ENCODE assay signal across 8 cellular contexts in genomic region chr4:9152182-9153007, GRCh38. TPM values are rescaled to one million over a fixed set of nuclear protein-coding genes. Genes with fewer than 3 reads are reported as not detected.
A peak's percentile ranks its signal among the peaks of the same experiment; 100 is the strongest.
DNase-seq lines count a peak whose midpoint lies in the region; ATAC-seq, FAIRE-seq and TF ChIP-seq lines count a peak whose summit lies in the region.
"Not testable (repeated sequence)": the region's sequence is repeated elsewhere in the genome, so short reads cannot be mapped to it uniquely, and the experiment has no call there.

No MANE protein-coding gene starts in this region.

- peak; percentile 89 to 95 (median 94) for DNase-seq in CD8-positive, alpha-beta memory T cell
- DNase-seq in HCEC 1CT, result peak; percentile 82
- DNase-seq in NCI-H2107 (lab: John Stamatoyannopoulos, UW), result peak; percentile 2
- peak; percentile 97 for DNase-seq in WERI-Rb-1
- peak; percentile 88 for DNase-seq in astrocyte (ENCODE audit: low read depth)
- peak; percentile 89 for DNase-seq in glomerular visceral epithelial cell (ENCODE audit: extremely low spot score)
- DNase-seq in natural killer cell, result peak; percentile 92
- DNase-seq in stimulated activated CD8-positive, alpha-beta memory T cell treated with anti-CD3 and anti-CD28 coated beads, Interleukin-2, amount 100 ng/mL, for 1 hour (ENCODE audit: low read depth in 2 of 2), result peak; percentile 88 to 90

- CTCF ChIA-PET in CD8-positive, alpha-beta memory T cell (lab: Charles Lee), result not testable (repeated sequence)

- H3K4me1 ChIP-seq in CD8-positive, alpha-beta memory T cell (ENCODE audit: insufficient read depth, low read length); astrocyte (ENCODE audit: insufficient read depth, low read length): not testable (repeated sequence)

- POLR2A ChIA-PET in CD8-positive, alpha-beta memory T cell (lab: Charles Lee), result not testable (repeated sequence)

- H3K4me3 Mint-ChIP-seq in CD8-positive, alpha-beta memory T cell, result peak overlapping the region; percentile 96 to 98 (median 98)
- H3K4me3 Mint-ChIP-seq in astrocyte (ENCODE audit: unreplicated experiment) (peak overlapping the region; percentile 87), natural killer cell (peak overlapping the region; percentile 93)

- peak; percentile 73 to 83 (median 78) for ATAC-seq in natural killer cell

- not testable (repeated sequence) for H3K27me3 ChIP-seq in CD8-positive, alpha-beta memory T cell (ENCODE audit: insufficient read depth, low read length, poor library complexity, severe bottlenecking); WERI-Rb-1 (ENCODE audit: insufficient read depth, low read depth, severe bottlenecking); astrocyte (ENCODE audit: insufficient read depth, low read length)

- H3K36me3 Mint-ChIP-seq in CD8-positive, alpha-beta memory T cell; astrocyte (ENCODE audit: low read depth, unreplicated experiment); natural killer cell: not testable (repeated sequence)

- H3K36me3 ChIP-seq in CD8-positive, alpha-beta memory T cell (ENCODE audit: insufficient read depth, low read length); WERI-Rb-1; astrocyte (ENCODE audit: insufficient read depth, low read length): not testable (repeated sequence)

- H3K4me2 ChIP-seq in astrocyte (ENCODE audit: low read length), result peak overlapping the region; percentile 91

- intact Hi-C loops in natural killer cell (cut with micrococcal nuclease), result not testable (repeated sequence)

- H2AFZ ChIP-seq in astrocyte (ENCODE audit: low read depth, low read length), result peak overlapping the region; percentile 75

- H4K20me1 ChIP-seq in astrocyte (ENCODE audit: insufficient read depth, low read length), result not testable (repeated sequence)

- H3K4me1 Mint-ChIP-seq in CD8-positive, alpha-beta memory T cell; astrocyte (ENCODE audit: low read depth, unreplicated experiment): not testable (repeated sequence)
- peaks cover 4 to 10% of the 10 kb centered on the region in 2 donors for H3K4me1 Mint-ChIP-seq in natural killer cell

- H3K9me3 ChIP-seq in CD8-positive, alpha-beta memory T cell (ENCODE audit: low read length); WERI-Rb-1 (ENCODE audit: severe bottlenecking); astrocyte (ENCODE audit: insufficient read depth, low read depth, low read length): not testable (repeated sequence)

- H3K79me2 ChIP-seq in astrocyte (ENCODE audit: insufficient read depth, low read length), result not testable (repeated sequence)

- not testable (repeated sequence) for H3K27me3 Mint-ChIP-seq in CD8-positive, alpha-beta memory T cell; astrocyte (ENCODE audit: low read depth, unreplicated experiment); natural killer cell (ENCODE audit: low read depth in 2 of 2)

- not testable (repeated sequence) for H3K9me3 Mint-ChIP-seq in CD8-positive, alpha-beta memory T cell; astrocyte (ENCODE audit: unreplicated experiment); natural killer cell

- H3K9ac ChIP-seq in astrocyte (ENCODE audit: low read length), result peak overlapping the region; percentile 82

- peak overlapping the region; percentile 72 for H3K27ac ChIP-seq in CD8-positive, alpha-beta memory T cell (ENCODE audit: low read depth, low read length)
- H3K27ac ChIP-seq in WERI-Rb-1 (peak overlapping the region; percentile 62), astrocyte (ENCODE audit: low read depth, low read length) (peak overlapping the region; percentile 71)

- TF ChIP-seq CTCF in WERI-Rb-1 (IDR thresholded peaks at IDR 0.05; ENCODE audit: low read depth, low read length); astrocyte (IDR thresholded peaks at IDR 0.05; ENCODE audit: insufficient read depth, low read depth, low read length); natural killer cell (IDR thresholded peaks at IDR 0.05): not testable (repeated sequence)

- peak overlapping the region; percentile 41 for H3K4me3 ChIP-seq in CD8-positive, alpha-beta memory T cell (ENCODE audit: low read length)
- H3K4me3 ChIP-seq in WERI-Rb-1 (ENCODE audit: low read depth, low read length) (peak overlapping the region; percentile 60), astrocyte (ENCODE audit: insufficient read depth, low read depth, low read length) (peak overlapping the region; percentile 65)

- FAIRE-seq in astrocyte (lab: Jason Lieb, UNC), result not testable (repeated sequence)

- peak overlapping the region; percentile 97 to 100 (median 99) for H3K27ac Mint-ChIP-seq in CD8-positive, alpha-beta memory T cell
- H3K27ac Mint-ChIP-seq in astrocyte (ENCODE audit: unreplicated experiment), result peak overlapping the region; percentile 88
- H3K27ac Mint-ChIP-seq in natural killer cell, result peak overlapping the region; percentile 95 to 98

RNA-seq across cellular contexts. Expression of gene FAM90A26, which starts 17.8 kb away (rescaled TPM):
- not detected for total RNA-seq in CD8-positive, alpha-beta memory T cell
- not detected for polyA plus RNA-seq in CD8-positive, alpha-beta memory T cell
- total RNA-seq in astrocyte (not detected in 2 replicates), natural killer cell (not detected)

RNA-seq across cellular contexts. Expression of gene USP17L10, which starts 58.1 kb away (rescaled TPM):
- not detected for total RNA-seq in CD8-positive, alpha-beta memory T cell
- not detected for polyA plus RNA-seq in CD8-positive, alpha-beta memory T cell
- total RNA-seq in astrocyte, result not detected in 2 replicates
- total RNA-seq in natural killer cell, result not detected

Comparison
In these comparisons a context has a peak if more than half of its experiments do, and no peak if none do; other contexts are left out.
1. Peak in every context shown above with its lines: DNase-seq, ATAC-seq, H3K4me3 ChIP-seq and H3K27ac ChIP-seq.
2. DNase-seq: peak in every context shown above with its lines; median percentile 97 in WERI-Rb-1; 94 in CD8-positive, alpha-beta memory T cell; 92 in natural killer cell; 89 in glomerular visceral epithelial cell; 89 in stimulated activated CD8-positive, alpha-beta memory T cell treated with anti-CD3 and anti-CD28 coated beads, Interleukin-2, amount 100 ng/mL, for 1 hour; 88 in astrocyte; 82 in HCEC 1CT; 2 in NCI-H2107.